13 cellular contexts compared by ENCODE assay signal in the genomic region with DNA sequence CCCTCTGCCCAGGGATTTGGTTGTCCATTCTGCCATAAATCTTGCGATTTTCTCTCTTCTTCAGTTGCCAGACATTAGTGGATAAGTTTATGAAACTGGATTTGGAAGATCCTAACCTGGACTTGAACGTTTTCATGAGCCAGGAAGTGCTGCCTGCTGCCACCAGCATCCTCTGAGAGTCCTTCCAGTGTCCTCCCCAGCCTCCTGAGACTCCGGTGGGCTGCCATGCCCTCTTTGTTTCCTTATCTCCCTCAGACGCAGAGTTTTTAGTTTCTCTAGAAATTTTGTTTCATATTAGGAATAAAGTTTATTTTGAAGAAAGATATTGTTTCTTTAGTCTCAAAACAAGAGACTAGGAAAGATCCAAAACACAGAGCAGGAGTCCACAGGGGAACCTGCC. TPM values are rescaled to one million over a fixed set of nuclear protein-coding genes. Genes with fewer than 3 reads are reported as not detected.
DNase-seq lines count a peak whose midpoint lies in the region; ATAC-seq and TF ChIP-seq lines count a peak whose summit lies in the region.
"Had no signal": no experiment of that assay in that cellular context is flagged by ENCODE, and none has a peak within 500 bp of the region (broad histone marks: within the 10 kb centered on the region; RNA-seq: fewer than 3 reads in every experiment).

Gene SAPCD1 (plus strand): TSS at position 301 of the 400 bp plus-strand sequence. CDS start 399 bp downstream, outside the sequence.

- peaks cover 2% of the 10 kb centered on the region for H3K4me1 Mint-ChIP-seq in activated T-cell treated with anti-CD3 and anti-CD28 coated beads, Interleukin-2, amount 50 U/mL, for 4 hours (ENCODE audit: low read depth)
- H3K4me1 Mint-ChIP-seq in T-helper 17 cell (peaks cover 11% of the 10 kb centered on the region), glutamatergic neuron (ENCODE audit: low read depth, unreplicated experiment) (peaks cover 5% of the 10 kb centered on the region)

- TF ChIP-seq CTCF in glutamatergic neuron (IDR thresholded peaks at IDR 0.05; ENCODE audit: partially characterized antibody, unreplicated experiment) = no peak
- no peak for TF ChIP-seq CTCF in testis (IDR thresholded peaks at IDR 0.05)
- TF ChIP-seq CTCF in smooth muscle cell (IDR thresholded peaks at IDR 0.05; ENCODE audit: borderline replicate concordance, insufficient read depth, poor library complexity, severe bottlenecking) = no peak

- H3K27me3 Mint-ChIP-seq in activated T-cell treated with anti-CD3 and anti-CD28 coated beads, Interleukin-2, amount 50 U/mL, for 4 hours (ENCODE audit: low read depth) = no peaks in the 10 kb centered on the region
- H3K27me3 Mint-ChIP-seq in T-helper 17 cell (no peaks in the 10 kb centered on the region), glutamatergic neuron (ENCODE audit: unreplicated experiment) (peaks cover 4% of the 10 kb centered on the region)
- H3K27me3 Mint-ChIP-seq: activated naive CD8-positive, alpha-beta T cell treated with anti-CD3 and anti-CD28 coated beads, Interleukin-2, amount 50 U/mL, for 24 hours had no signal

- peaks cover 22% of the 10 kb centered on the region for H3K36me3 Mint-ChIP-seq in activated T-cell treated with anti-CD3 and anti-CD28 coated beads, Interleukin-2, amount 50 U/mL, for 4 hours (ENCODE audit: insufficient read depth)
- H3K36me3 Mint-ChIP-seq in T-helper 17 cell (ENCODE audit: low read depth) (peaks cover 4% of the 10 kb centered on the region), glutamatergic neuron (ENCODE audit: unreplicated experiment) (peaks cover 7% of the 10 kb centered on the region)

- no peak for DNase-seq in activated T-cell treated with anti-CD3 and anti-CD28 coated beads, Interleukin-2, amount 50 U/mL, for 4 hours
- no peak for DNase-seq in activated T-cell treated with anti-CD3 and anti-CD28 coated beads, Interleukin-2, amount 50 U/mL, for 48 hours
- DNase-seq in T-helper 17 cell = no peak
- DNase-seq in glutamatergic neuron = no peak
- no peak for DNase-seq in testis
- DNase-seq in smooth muscle cell (lab: John Stamatoyannopoulos, UW; ENCODE audit: unreplicated experiment) = no peak
- DNase-seq in AG08396 (ENCODE audit: low spot score) = no peak
- no peak for DNase-seq in epidermal melanocyte (ENCODE audit: insufficient read length, low spot score)
- DNase-seq: activated naive CD8-positive, alpha-beta T cell treated with anti-CD3 and anti-CD28 coated beads, Interleukin-2, amount 50 U/mL, for 24 hours; colonic mucosa; NCI-H510A treated with DMSO at 0.1 percent for 48 hours had no signal

- intact Hi-C loops in testis (cut with DNase I; ENCODE audit: low total_unique reads) = no loop called here

- H3K27ac Mint-ChIP-seq in T-helper 17 cell (peak within 1 kb of the TSS; percentile 54), glutamatergic neuron (ENCODE audit: unreplicated experiment) (peak within 1 kb of the TSS; percentile 18)
- H3K27ac Mint-ChIP-seq: activated naive CD8-positive, alpha-beta T cell treated with anti-CD3 and anti-CD28 coated beads, Interleukin-2, amount 50 U/mL, for 24 hours had no signal

- no peak within 1 kb of the TSS for H3K9ac ChIP-seq in smooth muscle cell (ENCODE audit: low read depth)
- H3K9ac ChIP-seq: KMS-11 had no signal

- H3K27me3 ChIP-seq in testis (no peaks in the 10 kb centered on the region), smooth muscle cell (ENCODE audit: low read depth) (no peaks in the 10 kb centered on the region)
- H3K27me3 ChIP-seq: colonic mucosa had no signal

- H3K4me3 Mint-ChIP-seq in activated T-cell treated with anti-CD3 and anti-CD28 coated beads, Interleukin-2, amount 50 U/mL, for 4 hours = no peak within 1 kb of the TSS
- H3K4me3 Mint-ChIP-seq in T-helper 17 cell (no peak within 1 kb of the TSS), glutamatergic neuron (ENCODE audit: unreplicated experiment) (no peak within 1 kb of the TSS)
- H3K4me3 Mint-ChIP-seq: activated naive CD8-positive, alpha-beta T cell treated with anti-CD3 and anti-CD28 coated beads, Interleukin-2, amount 50 U/mL, for 24 hours had no signal

- no peaks in the 10 kb centered on the region for H3K9me3 Mint-ChIP-seq in activated T-cell treated with anti-CD3 and anti-CD28 coated beads, Interleukin-2, amount 50 U/mL, for 4 hours
- no peaks in the 10 kb centered on the region for H3K9me3 Mint-ChIP-seq in glutamatergic neuron (ENCODE audit: unreplicated experiment)
- H3K9me3 Mint-ChIP-seq: activated naive CD8-positive, alpha-beta T cell treated with anti-CD3 and anti-CD28 coated beads, Interleukin-2, amount 50 U/mL, for 24 hours had no signal

- no peaks in the 10 kb centered on the region for H3K36me3 ChIP-seq in testis (ENCODE audit: low read depth, missing control alignments)
- no peaks in the 10 kb centered on the region for H3K36me3 ChIP-seq in smooth muscle cell (ENCODE audit: low read depth)
- H3K36me3 ChIP-seq: colonic mucosa had no signal

- no peaks in the 10 kb centered on the region for H3K9me3 ChIP-seq in T-helper 17 cell (ENCODE audit: control insufficient read depth, low read length, poor library complexity, severe bottlenecking)
- H3K9me3 ChIP-seq in testis = no peaks in the 10 kb centered on the region
- no peaks in the 10 kb centered on the region for H3K9me3 ChIP-seq in smooth muscle cell (replicated peaks; ENCODE audit: low read depth)
- H3K9me3 ChIP-seq: colonic mucosa had no signal

- WGBS in testis, 2 donors = 69 to 70% methylated on average over 4 of the region's 4 CpGs
- WGBS in smooth muscle cell (ENCODE audit: low lambda C conversion rate) = 95% methylated on average over 4 of the region's 4 CpGs

- H2AFZ ChIP-seq in smooth muscle cell (ENCODE audit: low read depth) = no peak within 1 kb of the TSS

- H3K4me1 ChIP-seq in testis (no peaks in the 10 kb centered on the region), smooth muscle cell (ENCODE audit: low read depth) (peaks cover 13% of the 10 kb centered on the region)
- H3K4me1 ChIP-seq: colonic mucosa had no signal

- no peaks in the 10 kb centered on the region for H3F3A ChIP-seq in smooth muscle cell (ENCODE audit: low read depth)

- no peak within 1 kb of the TSS for H3K4me3 ChIP-seq in testis
- no peak within 1 kb of the TSS for H3K4me3 ChIP-seq in smooth muscle cell
- H3K4me3 ChIP-seq: colonic mucosa, GM12878 had no signal

- no peak for TF ChIP-seq POLR2A in testis (IDR thresholded peaks at IDR 0.05)

- H4K20me1 ChIP-seq in smooth muscle cell (ENCODE audit: low read depth) = no peaks in the 10 kb centered on the region

- H3K27ac ChIP-seq in testis (no peak within 1 kb of the TSS), smooth muscle cell (ENCODE audit: low read depth) (no peak within 1 kb of the TSS)
- H3K27ac ChIP-seq: colonic mucosa had no signal

- no peak for ATAC-seq in activated T-cell treated with anti-CD3 and anti-CD28 coated beads, Interleukin-2, amount 50 U/mL, for 4 hours
- ATAC-seq in T-helper 17 cell = no peak
- ATAC-seq: activated naive CD8-positive, alpha-beta T cell treated with anti-CD3 and anti-CD28 coated beads, Interleukin-2, amount 50 U/mL, for 24 hours; GM12878 had no signal

- H3K79me2 ChIP-seq in smooth muscle cell (ENCODE audit: low read depth) = no peaks in the 10 kb centered on the region

- no peak within 1 kb of the TSS for H3K4me2 ChIP-seq in smooth muscle cell
- H3K4me2 ChIP-seq: KMS-11 had no signal

RNA-seq across cellular contexts. Expression of gene SAPCD1, which starts in this region (rescaled TPM):
- total RNA-seq in activated T-cell treated with anti-CD3 and anti-CD28 coated beads, Interleukin-2, amount 50 U/mL, for 4 hours = 10 to 100 TPM in 2 of 3 donors, 1 to 10 TPM in 1; 9.4 to 12.2 (median 12.1) TPM
- total RNA-seq in T-helper 17 cell (1 to 10 TPM; 3.6 to 4.2 TPM), glutamatergic neuron (ENCODE audit: unreplicated experiment) (3.7 TPM), testis (10 to 100 TPM; 10.4 to 11.6 TPM), smooth muscle cell (not detected in 2 replicates)
- polyA plus RNA-seq in testis (ENCODE audit: insufficient read depth, low read depth, low replicate concordance) (5.9 TPM), smooth muscle cell (1.4 and 1.8 TPM in 2 replicates)
